22 cellular contexts compared by ENCODE assay signal in genomic region chr7:4871056-4871680, GRCh38. TPM values are rescaled to one million over a fixed set of nuclear protein-coding genes. Genes with fewer than 3 reads are reported as not detected.
DNase-seq lines count a peak whose midpoint lies in the region; ATAC-seq and TF ChIP-seq lines count a peak whose summit lies in the region.
"Had no signal": no experiment of that assay in that cellular context is flagged by ENCODE, and none has a peak within 500 bp of the region (broad histone marks: within the 10 kb centered on the region; RNA-seq: fewer than 3 reads in every experiment).

No MANE protein-coding gene starts in this region.

- in situ Hi-C loops in Panc1 (cut with HindIII; ENCODE audit: low pct_unique_long_range_greater_than_20kb, low sequenced_read_pairs) = no loop called here

- no TSS peak for BruUV-seq in Panc1 (replicated peaks; lab: Mats Ljungman, UMichigan)

- CTCF ChIA-PET in Panc1 (lab: Charles Lee) = no interaction called here

- H3F3A ChIP-seq in GM23338 (replicated peaks; ENCODE audit: low read depth) = no peaks in the 10 kb centered on the region

- DNase-seq in GM23338 (ENCODE audit: low spot score) (no peak), Panc1 (ENCODE audit: low read depth, low spot score) (no peak), choroid plexus epithelial cell (ENCODE audit: low read depth) (peak; percentile 40), natural killer cell (no peak), NCI-H2081 treated with DMSO at 0.1 percent for 48 hours (lab: John Stamatoyannopoulos, UW) (no peak), caudate nucleus (lab: John Stamatoyannopoulos, UW) (no peak)
- DNase-seq: activated B cell treated with CpG ODN at 0.5 μM for 24 hours; activated CD4-positive, alpha-beta memory T cell treated with anti-CD3 and anti-CD28 coated beads, Interleukin-2, amount 10 ng/mL, durations not matched to agents 7 days and 5 days; activated T-cell treated with anti-CD3 and anti-CD28 coated beads, Interleukin-2, amount 50 U/mL, for 24 hours; amygdala; CD8-positive, alpha-beta T cell; foreskin keratinocyte; GDM1; NCI-H1105 treated with DMSO at 0.1 percent for 48 hours; nephron progenitor cell; OCI-M1; pancreas; transverse colon had no signal

- H3K27me3 Mint-ChIP-seq in GM23338 (ENCODE audit: insufficient read depth, low read depth, poor library complexity) (no peaks in the 10 kb centered on the region), natural killer cell (ENCODE audit: low read depth in 2 of 2) (peaks cover 8 to 12% of the 10 kb centered on the region in 2 donors)

- no peak for TF ChIP-seq CTCF in GM23338 (conservative IDR thresholded peaks at IDR 0.05; ENCODE audit: low read depth in 2 of 2)
- TF ChIP-seq CTCF in Panc1 (IDR thresholded peaks at IDR 0.05) = no peak
- TF ChIP-seq CTCF in choroid plexus epithelial cell (conservative IDR thresholded peaks at IDR 0.05; ENCODE audit: low read depth, low read length) = no peak
- no peak for TF ChIP-seq CTCF in natural killer cell (IDR thresholded peaks at IDR 0.05)

- H3K79me2 ChIP-seq in GM23338 (replicated peaks; ENCODE audit: insufficient read depth) = no peaks in the 10 kb centered on the region

- H3K4me1 ChIP-seq in GM23338 (ENCODE audit: insufficient read depth) = no peaks in the 10 kb centered on the region
- no peaks in the 10 kb centered on the region for H3K4me1 ChIP-seq in Panc1 (ENCODE audit: control insufficient read depth, insufficient read depth, low read length)
- H3K4me1 ChIP-seq: foreskin keratinocyte, pancreas, transverse colon had no signal

- H3K9me3 Mint-ChIP-seq in GM23338 = peaks cover 7% of the 10 kb centered on the region; the same call in 2 of the 3 replicates
- no peaks in the 10 kb centered on the region for H3K9me3 Mint-ChIP-seq in natural killer cell
- H3K9me3 Mint-ChIP-seq: activated B cell treated with CpG ODN at 0.5 μM for 24 hours; activated CD4-positive, alpha-beta memory T cell treated with anti-CD3 and anti-CD28 coated beads, Interleukin-2, amount 10 ng/mL, durations not matched to agents 7 days and 5 days; activated T-cell treated with anti-CD3 and anti-CD28 coated beads, Interleukin-2, amount 50 U/mL, for 24 hours had no signal

- H3K36me3 ChIP-seq in GM23338 (ENCODE audit: insufficient read depth) (no peaks in the 10 kb centered on the region), Panc1 (ENCODE audit: control insufficient read depth, insufficient read depth, low read length) (no peaks in the 10 kb centered on the region)
- H3K36me3 ChIP-seq: pancreas, transverse colon had no signal

- ATAC-seq in GM23338 = peak; percentile 38
- ATAC-seq in Panc1 = 0 out of 2 replicates have a peak, but pooled peaks have one; percentile 36
- ATAC-seq in natural killer cell = peak in 1 of 3 donors; percentile 13
- no peak for ATAC-seq in HG02870 (IDR thresholded peaks at IDR 0.05; ENCODE audit: unreplicated experiment)
- ATAC-seq: CD8-positive, alpha-beta T cell; foreskin keratinocyte; pancreas; Right ventricle myocardium inferior; sciatic nerve had no signal

- no peak overlapping the region for H3K4me3 ChIP-seq in GM23338
- no peak overlapping the region for H3K4me3 ChIP-seq in Panc1 (ENCODE audit: low read depth in 2 of 2, low read length in 2 of 2)
- H3K4me3 ChIP-seq in choroid plexus epithelial cell (ENCODE audit: low read depth, low read length) = peak overlapping the region; percentile 4
- H3K4me3 ChIP-seq: pancreas, transverse colon had no signal

- H2AFZ ChIP-seq in GM23338 = no peak overlapping the region

- H3K27ac ChIP-seq in GM23338 (ENCODE audit: low read depth) (no peak overlapping the region), Panc1 (ENCODE audit: low read length) (no peak overlapping the region), caudate nucleus (ENCODE audit: low read depth, low read length) (no peak overlapping the region)
- H3K27ac ChIP-seq: foreskin keratinocyte, pancreas, transverse colon had no signal

- H3K27me3 ChIP-seq in GM23338 (ENCODE audit: insufficient read depth) (no peaks in the 10 kb centered on the region), Panc1 (ENCODE audit: control insufficient read depth, insufficient read depth, low read length) (no peaks in the 10 kb centered on the region)
- H3K27me3 ChIP-seq: foreskin keratinocyte, pancreas, transverse colon had no signal

- intact Hi-C loops in Panc1 (cut with micrococcal nuclease; ENCODE audit: unreplicated experiment) = no loop called here
- intact Hi-C loops in natural killer cell (cut with micrococcal nuclease) = no loop called here

- H3K4me1 Mint-ChIP-seq in GM23338 (peaks cover 10% of the 10 kb centered on the region), natural killer cell (peaks cover 29 to 31% of the 10 kb centered on the region in 2 donors)
- H3K4me1 Mint-ChIP-seq: activated B cell treated with CpG ODN at 0.5 μM for 24 hours had no signal

- H3K9me2 ChIP-seq in GM23338 (ENCODE audit: insufficient read depth) = no peaks in the 10 kb centered on the region

- H3K4me2 ChIP-seq in GM23338 = no peak overlapping the region

- H3K27ac Mint-ChIP-seq in GM23338 (no peak overlapping the region), natural killer cell (peak overlapping the region; percentile 16 to 74)
- H3K27ac Mint-ChIP-seq: activated B cell treated with CpG ODN at 0.5 μM for 24 hours; activated CD4-positive, alpha-beta memory T cell treated with anti-CD3 and anti-CD28 coated beads, Interleukin-2, amount 10 ng/mL, durations not matched to agents 7 days and 5 days; activated T-cell treated with anti-CD3 and anti-CD28 coated beads, Interleukin-2, amount 50 U/mL, for 24 hours; CD8-positive, alpha-beta T cell; nephron progenitor cell had no signal

- POLR2A ChIA-PET in Panc1 (lab: Charles Lee) = no interaction called here

- H3K4me3 Mint-ChIP-seq in GM23338 (no peak overlapping the region; the same call in 2 of the 3 replicates), natural killer cell (peak overlapping the region; percentile 69)
- H3K4me3 Mint-ChIP-seq: activated B cell treated with CpG ODN at 0.5 μM for 24 hours; activated CD4-positive, alpha-beta memory T cell treated with anti-CD3 and anti-CD28 coated beads, Interleukin-2, amount 10 ng/mL, durations not matched to agents 7 days and 5 days; activated T-cell treated with anti-CD3 and anti-CD28 coated beads, Interleukin-2, amount 50 U/mL, for 24 hours; CD8-positive, alpha-beta T cell; IgD-negative memory B cell; nephron progenitor cell had no signal

- no peaks in the 10 kb centered on the region for H4K20me1 ChIP-seq in GM23338 (replicated peaks; ENCODE audit: insufficient read depth)

- H3K9me3 ChIP-seq in Panc1 (ENCODE audit: control insufficient read depth, insufficient read depth, low read depth, low read length) = no peaks in the 10 kb centered on the region
- H3K9me3 ChIP-seq: pancreas, transverse colon had no signal

- H3K36me3 Mint-ChIP-seq in GM23338 (ENCODE audit: low read depth) (no peaks in the 10 kb centered on the region), natural killer cell (no peaks in the 10 kb centered on the region)
- H3K36me3 Mint-ChIP-seq: CD8-positive, alpha-beta T cell; IgD-negative memory B cell had no signal

RNA-seq across cellular contexts. Expression of gene PAPOLB, which starts 9.3 kb away (rescaled TPM):
- total RNA-seq in GM23338 (2014; rRNA removed; shearing (Covaris generic)) = 0.27 and 0.42 TPM in 2 replicates
- polyA plus RNA-seq in GM23338 (2016; fragmentation: Nextera tagmentation; extraction: Ambion mirVana) = 0.07 and 0.08 TPM in 2 replicates
- total RNA-seq in Panc1 (2021; ENCODE audit: unreplicated experiment) (not detected), natural killer cell (under 1 TPM; 0.14 to 0.36 (median 0.20) TPM)
- polyA plus RNA-seq in Panc1 (2012; ENCODE audit: insufficient read length) = not detected
- total RNA-seq: activated CD4-positive, alpha-beta memory T cell treated with anti-CD3 and anti-CD28 coated beads, Interleukin-2, amount 10 ng/mL, durations not matched to agents 7 days and 5 days; CD8-positive, alpha-beta T cell; foreskin keratinocyte had no signal
- polyA plus RNA-seq: foreskin keratinocyte, IgD-negative memory B cell, pancreas had no signal

RNA-seq across cellular contexts. Expression of gene RADIL, which starts 12.3 kb away (rescaled TPM):
- total RNA-seq in GM23338 (2014; rRNA removed; shearing (Covaris generic)) = 7.8 and 9.8 TPM in 2 replicates
- 4.3 and 4.8 TPM in 2 replicates for polyA plus RNA-seq in GM23338 (2016; fragmentation: Nextera tagmentation; extraction: Ambion mirVana)
- total RNA-seq in Panc1 (2021; ENCODE audit: unreplicated experiment) = 1.3 TPM
- polyA plus RNA-seq in Panc1 (2012; ENCODE audit: insufficient read length) = 0.69 TPM
- not detected for total RNA-seq in natural killer cell
- total RNA-seq: activated B cell treated with CpG ODN at 0.5 μM for 24 hours; CD8-positive, alpha-beta T cell had no signal
- polyA plus RNA-seq: IgD-negative memory B cell had no signal
